In genomic region chr4:139085141-139085540, GRCh38 we compare ENCODE assay signal across 8 cellular contexts.
DNase-seq lines count a peak whose midpoint lies in the region; ATAC-seq, FAIRE-seq and TF ChIP-seq lines count a peak whose summit lies in the region.

No MANE protein-coding gene starts in this region.

- H3K4me1 ChIP-seq in prostate gland (replicated peaks) = no peaks in the 10 kb centered on the region

- H3K36me3 ChIP-seq in prostate gland = no peaks in the 10 kb centered on the region

- H3K27ac ChIP-seq in prostate gland = peak overlapping the region; percentile 95 to 97

- no peak for ATAC-seq in GM18511 (IDR thresholded peaks at IDR 0.05; ENCODE audit: unreplicated experiment)
- ATAC-seq in HG03039 (IDR thresholded peaks at IDR 0.05; ENCODE audit: unreplicated experiment) = no peak

- peak overlapping the region; percentile 80 for H3K4me3 Mint-ChIP-seq in T-helper 1 cell treated with Interleukin-12 subunit alpha and Interleukin-12 subunit beta and Interleukin-4 antibody, amounts not matched to agents 30 μg/mL and 1 μg/mL, for 36 hours

- H3K4me3 ChIP-seq in epithelial cell of esophagus (ENCODE audit: low read length) (peak overlapping the region; percentile 87), prostate gland (peak overlapping the region; percentile 72 to 78)

- no peaks in the 10 kb centered on the region for H3K27me3 Mint-ChIP-seq in T-helper 1 cell treated with Interleukin-12 subunit alpha and Interleukin-12 subunit beta and Interleukin-4 antibody, amounts not matched to agents 30 μg/mL and 1 μg/mL, for 36 hours (ENCODE audit: low read depth)

- no peaks in the 10 kb centered on the region for H3K9me3 Mint-ChIP-seq in T-helper 1 cell treated with Interleukin-12 subunit alpha and Interleukin-12 subunit beta and Interleukin-4 antibody, amounts not matched to agents 30 μg/mL and 1 μg/mL, for 36 hours

- peaks cover 22% of the 10 kb centered on the region for H3K4me1 Mint-ChIP-seq in T-helper 1 cell treated with Interleukin-12 subunit alpha and Interleukin-12 subunit beta and Interleukin-4 antibody, amounts not matched to agents 30 μg/mL and 1 μg/mL, for 36 hours (ENCODE audit: low read depth)

- TF ChIP-seq POLR2A in prostate gland (IDR thresholded peaks at IDR 0.05) = no peak

- TF ChIP-seq CTCF in epithelial cell of esophagus (IDR thresholded peaks at IDR 0.05; ENCODE audit: insufficient read depth, low read depth, low read length, missing control alignments) (peak; percentile 18), prostate gland (IDR thresholded peaks at IDR 0.05) (peak in 3 of 4 experiments; percentile 18 to 57 (median 40))

- WGBS in prostate gland = 28% methylated on average over 5 of the region's 5 CpGs

- H3K27me3 ChIP-seq in prostate gland (replicated peaks; ENCODE audit: insufficient read depth) = no peaks in the 10 kb centered on the region

- H3K36me3 Mint-ChIP-seq in T-helper 1 cell treated with Interleukin-12 subunit alpha and Interleukin-12 subunit beta and Interleukin-4 antibody, amounts not matched to agents 30 μg/mL and 1 μg/mL, for 36 hours (ENCODE audit: low read depth) = peaks cover 13% of the 10 kb centered on the region

- no peak for DNase-seq in T-helper 1 cell
- no peak for DNase-seq in RCC 7860 (ENCODE audit: low spot score)
- peak; percentile 34 for DNase-seq in epithelial cell of esophagus (ENCODE audit: low read depth)
- DNase-seq in prostate gland (ENCODE audit: low spot score) = no peak
- no peak for DNase-seq in NCI-H446 treated with DMSO at 0.1 percent for 48 hours (lab: John Stamatoyannopoulos, UW)

- FAIRE-seq in RCC 7860 (lab: Jason Lieb, UNC) = peak; percentile 54

- H3K9me3 ChIP-seq in prostate gland = no peaks in the 10 kb centered on the region

- intact Hi-C loops in prostate gland (cut with DNase I) = no loop called here

- H3K27ac Mint-ChIP-seq in T-helper 1 cell treated with Interleukin-12 subunit alpha and Interleukin-12 subunit beta and Interleukin-4 antibody, amounts not matched to agents 30 μg/mL and 1 μg/mL, for 36 hours = peak overlapping the region; percentile 71
